1 cellular context compared by ENCODE assay signal in the genomic region with DNA sequence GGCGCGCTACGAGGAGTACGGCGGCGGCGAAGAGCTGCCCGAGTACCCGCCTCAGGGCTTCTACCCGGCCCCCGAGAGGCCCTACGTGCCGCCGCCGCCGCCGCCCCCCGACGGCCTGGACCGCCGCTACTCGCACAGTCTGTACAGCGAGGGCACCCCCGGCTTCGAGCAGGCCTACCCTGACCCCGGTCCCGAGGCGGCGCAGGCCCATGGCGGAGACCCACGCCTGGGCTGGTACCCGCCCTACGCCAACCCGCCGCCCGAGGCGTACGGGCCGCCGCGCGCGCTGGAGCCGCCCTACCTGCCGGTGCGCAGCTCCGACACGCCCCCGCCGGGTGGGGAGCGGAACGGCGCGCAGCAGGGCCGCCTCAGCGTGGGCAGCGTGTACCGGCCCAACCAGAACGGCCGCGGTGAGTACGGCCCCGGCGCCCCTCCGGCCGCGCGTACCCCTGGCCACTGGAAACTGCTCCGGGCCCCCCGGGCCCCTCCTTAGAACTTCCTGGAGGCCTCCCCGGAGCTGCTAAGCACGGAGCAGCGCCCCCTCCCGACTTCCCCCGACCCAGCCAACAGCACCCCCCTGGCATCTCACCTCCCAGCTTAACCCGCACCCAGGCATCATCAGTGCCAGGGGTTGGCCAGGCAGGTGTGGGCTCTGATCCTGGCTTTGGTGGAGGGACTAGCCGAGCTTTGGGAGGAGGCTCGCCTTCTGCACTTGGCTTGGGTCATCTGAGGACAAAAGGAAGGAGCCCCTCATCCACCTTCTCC.
TF ChIP-seq lines count a peak whose summit lies in the region.

No MANE protein-coding gene starts in this region.

TF ChIP-seq in WTC11, 78 proteins besides CTCF, POLR2A, EP300 and RAD21 (continued from another document):
- TF ChIP-seq, protein P1, sequence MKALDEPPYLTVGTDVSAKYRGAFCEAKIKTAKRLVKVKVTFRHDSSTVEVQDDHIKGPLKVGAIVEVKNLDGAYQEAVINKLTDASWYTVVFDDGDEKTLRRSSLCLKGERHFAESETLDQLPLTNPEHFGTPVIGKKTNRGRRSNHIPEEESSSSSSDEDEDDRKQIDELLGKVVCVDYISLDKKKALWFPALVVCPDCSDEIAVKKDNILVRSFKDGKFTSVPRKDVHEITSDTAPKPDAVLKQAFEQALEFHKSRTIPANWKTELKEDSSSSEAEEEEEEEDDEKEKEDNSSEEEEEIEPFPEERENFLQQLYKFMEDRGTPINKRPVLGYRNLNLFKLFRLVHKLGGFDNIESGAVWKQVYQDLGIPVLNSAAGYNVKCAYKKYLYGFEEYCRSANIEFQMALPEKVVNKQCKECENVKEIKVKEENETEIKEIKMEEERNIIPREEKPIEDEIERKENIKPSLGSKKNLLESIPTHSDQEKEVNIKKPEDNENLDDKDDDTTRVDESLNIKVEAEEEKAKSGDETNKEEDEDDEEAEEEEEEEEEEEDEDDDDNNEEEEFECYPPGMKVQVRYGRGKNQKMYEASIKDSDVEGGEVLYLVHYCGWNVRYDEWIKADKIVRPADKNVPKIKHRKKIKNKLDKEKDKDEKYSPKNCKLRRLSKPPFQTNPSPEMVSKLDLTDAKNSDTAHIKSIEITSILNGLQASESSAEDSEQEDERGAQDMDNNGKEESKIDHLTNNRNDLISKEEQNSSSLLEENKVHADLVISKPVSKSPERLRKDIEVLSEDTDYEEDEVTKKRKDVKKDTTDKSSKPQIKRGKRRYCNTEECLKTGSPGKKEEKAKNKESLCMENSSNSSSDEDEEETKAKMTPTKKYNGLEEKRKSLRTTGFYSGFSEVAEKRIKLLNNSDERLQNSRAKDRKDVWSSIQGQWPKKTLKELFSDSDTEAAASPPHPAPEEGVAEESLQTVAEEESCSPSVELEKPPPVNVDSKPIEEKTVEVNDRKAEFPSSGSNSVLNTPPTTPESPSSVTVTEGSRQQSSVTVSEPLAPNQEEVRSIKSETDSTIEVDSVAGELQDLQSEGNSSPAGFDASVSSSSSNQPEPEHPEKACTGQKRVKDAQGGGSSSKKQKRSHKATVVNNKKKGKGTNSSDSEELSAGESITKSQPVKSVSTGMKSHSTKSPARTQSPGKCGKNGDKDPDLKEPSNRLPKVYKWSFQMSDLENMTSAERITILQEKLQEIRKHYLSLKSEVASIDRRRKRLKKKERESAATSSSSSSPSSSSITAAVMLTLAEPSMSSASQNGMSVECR (CRISPR knock-in tag; IDR thresholded peaks at IDR 0.05; ENCODE audit: borderline replicate concordance): no peak
